8 cellular contexts compared by ENCODE assay signal in the genomic region with DNA sequence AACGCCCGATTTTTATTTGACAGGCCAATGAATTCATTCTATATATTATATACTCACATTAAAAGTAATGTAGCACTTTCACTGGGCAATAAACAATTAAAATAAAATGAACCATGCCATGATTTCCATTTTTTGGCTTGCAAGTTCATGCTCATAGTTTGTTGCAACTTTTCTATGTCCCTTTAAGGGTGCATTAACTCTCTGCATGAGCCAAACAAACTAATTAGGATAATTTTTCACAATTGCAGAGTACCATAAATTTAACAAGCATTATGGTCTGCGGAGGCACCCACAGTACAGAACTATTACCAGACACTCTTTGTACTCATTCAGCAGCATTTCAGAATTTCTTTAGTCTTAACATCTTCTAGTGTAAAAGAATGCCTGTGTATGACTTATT. TPM values are rescaled to one million over a fixed set of nuclear protein-coding genes. Genes with fewer than 3 reads are reported as not detected.
DNase-seq lines count a peak whose midpoint lies in the region; ATAC-seq and TF ChIP-seq lines count a peak whose summit lies in the region.

No MANE protein-coding gene starts in this region.

- H3K79me1 ChIP-seq in mesendoderm (ENCODE audit: low read length), result no peaks in the 10 kb centered on the region

- H3K18ac ChIP-seq in mesendoderm (ENCODE audit: low read length), result no peak overlapping the region

- no peak for TF ChIP-seq CTCF in ascending aorta (IDR thresholded peaks at IDR 0.05)
- TF ChIP-seq CTCF in upper lobe of right lung (IDR thresholded peaks at IDR 0.05), result no peak

- no peak overlapping the region for H3K23ac ChIP-seq in mesendoderm (ENCODE audit: low read length)

- H3K27me3 Mint-ChIP-seq in activated naive CD4-positive, alpha-beta T cell treated with anti-CD3 and anti-CD28 coated beads, Interleukin-2, amount 50 U/mL, for 24 hours, result peaks cover 34% of the 10 kb centered on the region

- H3K9me3 ChIP-seq in ascending aorta (no peaks in the 10 kb centered on the region), upper lobe of right lung (no peaks in the 10 kb centered on the region)

- intact Hi-C loops in ascending aorta (cut with DNase I) (loop anchor here (5.0 kb wide), 2 partner anchors 74 to 329 kb away; no protein-coding TSS in a partner anchor), upper lobe of right lung (cut with DNase I) (loop anchor here (10.0 kb wide), 1 partner anchor 187 kb away; no protein-coding TSS in a partner anchor)

- H3K27ac ChIP-seq in ascending aorta (peak overlapping the region in 1 of 2 donors; percentile 83), mesendoderm (ENCODE audit: low read depth, low read length) (no peak overlapping the region), upper lobe of right lung (no peak overlapping the region)

- H3K4me3 ChIP-seq in ascending aorta (peak overlapping the region; percentile 82 to 92), mesendoderm (ENCODE audit: low read length) (no peak overlapping the region), upper lobe of right lung (peak overlapping the region; percentile 89)

- H3K36me3 ChIP-seq in ascending aorta (no peaks in the 10 kb centered on the region), mesendoderm (ENCODE audit: control insufficient read depth, insufficient read depth, low read length) (no peaks in the 10 kb centered on the region), upper lobe of right lung (no peaks in the 10 kb centered on the region)

- no peak overlapping the region for H2BK5ac ChIP-seq in mesendoderm (ENCODE audit: low read length)

- no peak overlapping the region for H4K5ac ChIP-seq in mesendoderm (ENCODE audit: low read length)

- H4K8ac ChIP-seq in mesendoderm (ENCODE audit: low read depth, low read length), result no peak overlapping the region

- no peak for DNase-seq in activated naive CD4-positive, alpha-beta T cell treated with Interleukin-2 at 50 U/mL for 16 hours
- DNase-seq in ascending aorta (ENCODE audit: low spot score in 2 of 2), result no peak
- DNase-seq in mesendoderm, result no peak
- no peak for DNase-seq in upper lobe of right lung
- no peak for DNase-seq in islet precursor cell
- DNase-seq in A172 (ENCODE audit: low spot score), result no peak
- no peak for DNase-seq in iPS-NIHi7 (ENCODE audit: extremely low spot score)

- peak overlapping the region; percentile 76 for H3K4me3 Mint-ChIP-seq in activated naive CD4-positive, alpha-beta T cell treated with anti-CD3 and anti-CD28 coated beads, Interleukin-2, amount 50 U/mL, for 24 hours

- no peaks in the 10 kb centered on the region for H3K9me3 Mint-ChIP-seq in activated naive CD4-positive, alpha-beta T cell treated with anti-CD3 and anti-CD28 coated beads, Interleukin-2, amount 50 U/mL, for 24 hours

- H3K27ac Mint-ChIP-seq in activated naive CD4-positive, alpha-beta T cell treated with anti-CD3 and anti-CD28 coated beads, Interleukin-2, amount 50 U/mL, for 24 hours, result no peak overlapping the region

- no peaks in the 10 kb centered on the region for H3K36me3 Mint-ChIP-seq in activated naive CD4-positive, alpha-beta T cell treated with anti-CD3 and anti-CD28 coated beads, Interleukin-2, amount 50 U/mL, for 24 hours

- no peak overlapping the region for H3K4me2 ChIP-seq in mesendoderm (ENCODE audit: low read length)

- no peak overlapping the region for H2BK120ac ChIP-seq in mesendoderm (ENCODE audit: low read depth, low read length)

- H2BK15ac ChIP-seq in mesendoderm (replicated peaks; ENCODE audit: low read depth), result peak overlapping the region; percentile 66

- H3K4ac ChIP-seq in mesendoderm (ENCODE audit: low read depth, low read length), result no peak overlapping the region

- H3K56ac ChIP-seq in mesendoderm (ENCODE audit: low read length), result no peak overlapping the region

- WGBS in mesendoderm (ENCODE audit: extremely low coverage, insufficient coverage, low lambda C conversion rate), result 100% methylated on average over 2 of the region's 3 CpGs

- H3K4me1 Mint-ChIP-seq in activated naive CD4-positive, alpha-beta T cell treated with anti-CD3 and anti-CD28 coated beads, Interleukin-2, amount 50 U/mL, for 24 hours, result peaks cover 7% of the 10 kb centered on the region

- H3K9ac ChIP-seq in mesendoderm (ENCODE audit: low read length), result no peak overlapping the region

- H3K79me2 ChIP-seq in mesendoderm (ENCODE audit: control insufficient read depth, insufficient read depth, low read length), result no peaks in the 10 kb centered on the region

- peaks cover 3 to 14% of the 10 kb centered on the region in 2 donors for H3K4me1 ChIP-seq in ascending aorta
- H3K4me1 ChIP-seq in mesendoderm (ENCODE audit: control insufficient read depth, low read depth, low read length), result no peaks in the 10 kb centered on the region
- H3K4me1 ChIP-seq in upper lobe of right lung, result peaks cover 8% of the 10 kb centered on the region

- no peak for ATAC-seq in upper lobe of right lung

- no peaks in the 10 kb centered on the region for H3K27me3 ChIP-seq in ascending aorta
- no peaks in the 10 kb centered on the region for H3K27me3 ChIP-seq in mesendoderm (ENCODE audit: insufficient read depth, low read length, poor library complexity)
- H3K27me3 ChIP-seq in upper lobe of right lung, result no peaks in the 10 kb centered on the region

- H2AK5ac ChIP-seq in mesendoderm (ENCODE audit: low read length), result no peak overlapping the region

RNA-seq across cellular contexts. Expression of a gene that starts 1.4 kb away (rescaled TPM):
- 69.4 TPM for total RNA-seq in ascending aorta
- polyA plus RNA-seq in mesendoderm (2013, experiment 1 of 2), result 4.3 TPM
- 4.4 TPM for polyA plus RNA-seq in mesendoderm (2013, experiment 2 of 2)
- 80.0 TPM for total RNA-seq in upper lobe of right lung
- 12.6 and 16.9 TPM in 2 replicates for total RNA-seq in A172 (2014; rRNA removed; shearing (Covaris generic))

RNA-seq across cellular contexts. Expression of a gene that starts 53.8 kb away (rescaled TPM):
- total RNA-seq in ascending aorta (8.6 TPM), upper lobe of right lung (34.4 TPM)
- 9.1 TPM for polyA plus RNA-seq in mesendoderm (2013, experiment 1 of 2)
- 9.3 TPM for polyA plus RNA-seq in mesendoderm (2013, experiment 2 of 2)
- total RNA-seq in A172 (2014; rRNA removed; shearing (Covaris generic)), result 14.1 and 54.6 TPM in 2 replicates
